8 cellular contexts compared by ENCODE assay signal in the genomic region with DNA sequence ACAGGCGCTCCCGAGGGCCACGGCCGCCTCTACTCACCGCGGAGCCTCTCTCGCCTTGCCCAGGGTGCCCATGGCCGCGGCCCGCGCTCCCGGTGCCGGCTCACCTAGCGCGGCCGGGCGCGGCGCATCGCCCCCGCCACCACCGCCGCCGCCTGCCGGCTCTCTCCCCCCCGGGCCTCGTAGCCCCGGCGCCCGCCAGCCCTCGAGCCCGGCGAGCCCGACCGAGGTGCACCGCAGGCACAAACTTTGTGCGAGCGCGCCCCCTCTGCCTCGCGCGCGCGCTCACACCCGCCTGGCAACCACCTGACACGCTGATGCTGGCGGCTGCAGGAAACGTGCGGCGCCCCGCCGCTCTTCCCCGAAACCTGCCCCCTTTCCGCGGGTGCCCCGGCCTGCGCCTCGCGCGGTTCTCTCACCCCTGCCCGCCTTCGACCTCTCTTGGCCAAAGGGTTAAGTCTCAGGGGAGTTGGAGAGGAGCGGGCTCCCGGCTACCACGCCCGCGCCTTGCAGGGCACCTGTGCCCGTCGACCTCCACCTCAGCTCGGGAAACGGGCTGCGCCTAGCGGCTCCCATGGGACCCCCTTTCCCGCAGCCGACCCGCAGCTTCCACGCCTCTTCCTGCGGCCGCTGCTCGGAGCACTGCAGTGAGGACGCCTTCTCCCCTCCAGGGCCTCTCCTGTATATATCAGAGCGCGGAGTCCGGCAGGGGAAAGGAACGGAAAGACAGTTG. TPM values are rescaled to one million over a fixed set of nuclear protein-coding genes. Genes with fewer than 3 reads are reported as not detected.
DNase-seq lines count a peak whose midpoint lies in the region; ATAC-seq, FAIRE-seq and TF ChIP-seq lines count a peak whose summit lies in the region.

A gene (minus strand): TSS at position 258 of the 730 bp plus-strand sequence. CDS start 186 bp downstream, at position 72.

- peaks cover 5% of the 10 kb centered on the region for H3K4me1 ChIP-seq in prostate gland (replicated peaks)

- no peaks in the 10 kb centered on the region for H3K36me3 ChIP-seq in prostate gland

- H3K36me3 Mint-ChIP-seq in CD14-positive monocyte = no peaks in the 10 kb centered on the region

- TF ChIP-seq CTCF in CD14-positive monocyte (IDR thresholded peaks at IDR 0.05) (peak; percentile 31), prostate gland (IDR thresholded peaks at IDR 0.05) (peak in 2 of 4 experiments; percentile 30 to 49)

- peaks cover 6% of the 10 kb centered on the region for H3K4me1 Mint-ChIP-seq in CD14-positive monocyte

- no peak for DNase-seq in CD14-positive monocyte (ENCODE audit: low spot score)
- DNase-seq in RPMI8226 = peak; percentile 76
- peak; percentile 57 to 86 (median 70) for DNase-seq in activated naive CD4-positive, alpha-beta T cell (lab: John Stamatoyannopoulos, UW)
- DNase-seq in cardiac septum (ENCODE audit: low spot score) = peak; percentile 82
- DNase-seq in prostate gland (ENCODE audit: low spot score) = peak; percentile 53
- peak; percentile 82 for DNase-seq in urothelium cell line (ENCODE audit: low spot score)

- H3K27ac Mint-ChIP-seq in CD14-positive monocyte = peak within 1 kb of the TSS in 1 of 7 donors; percentile 26

- peak; percentile 69 for ATAC-seq in HG03354 (IDR thresholded peaks at IDR 0.05; ENCODE audit: poor library complexity, severe bottlenecking, unreplicated experiment)

- no peaks in the 10 kb centered on the region for H3K9me3 ChIP-seq in prostate gland

- peaks cover 22 to 36% (median 23%) of the 10 kb centered on the region in 3 donors for H3K27me3 Mint-ChIP-seq in CD14-positive monocyte (ENCODE audit: low read depth in 3 of 3)

- peak; percentile 37 for FAIRE-seq in urothelium cell line (lab: Jason Lieb, UNC)

- peaks cover 0 to 5% (median 2%) of the 10 kb centered on the region in 7 donors for H3K9me3 Mint-ChIP-seq in CD14-positive monocyte

- peak within 1 kb of the TSS in 1 of 2 donors; percentile 45 for H3K27ac ChIP-seq in prostate gland

- 3% methylated on average over 66 of the region's 85 CpGs for WGBS in prostate gland

- H3K27me3 ChIP-seq in prostate gland (replicated peaks; ENCODE audit: insufficient read depth) = peaks cover 4% of the 10 kb centered on the region

- H3K4me3 Mint-ChIP-seq in CD14-positive monocyte = peak within 1 kb of the TSS; percentile 78 to 81

- intact Hi-C loops in CD14-positive monocyte (cut with micrococcal nuclease) (loop anchor here (5.0 kb wide), 2 partner anchors 123 to 128 kb away; no protein-coding TSS in a partner anchor), cardiac septum (cut with DNase I) (loop anchor here (2.0 kb wide), 1 partner anchor 64 kb away; no protein-coding TSS in a partner anchor), prostate gland (cut with DNase I) (loop anchor here (10.0 kb wide), 1 partner anchor 120 kb away; no protein-coding TSS in a partner anchor)

- H3K4me3 ChIP-seq in prostate gland = peak within 1 kb of the TSS; percentile 51

- TF ChIP-seq POLR2A in GM19099 (IDR thresholded peaks at IDR 0.05; ENCODE audit: extremely low read depth, insufficient read length, low read depth) = peak; percentile 72
- TF ChIP-seq POLR2A in prostate gland (IDR thresholded peaks at IDR 0.05) = no peak

RNA-seq across cellular contexts. Expression of the gene that starts here (rescaled TPM):
- polyA plus RNA-seq in CD14-positive monocyte = under 1 TPM; 0.13 to 0.38 TPM
- total RNA-seq in cardiac septum (2.2 TPM), prostate gland (1 to 10 TPM in 1 of 2 donors, under 1 TPM in 1; 0.36 to 7.6 TPM)
